ENCODE assay signal across 8 cellular contexts in the genomic region with DNA sequence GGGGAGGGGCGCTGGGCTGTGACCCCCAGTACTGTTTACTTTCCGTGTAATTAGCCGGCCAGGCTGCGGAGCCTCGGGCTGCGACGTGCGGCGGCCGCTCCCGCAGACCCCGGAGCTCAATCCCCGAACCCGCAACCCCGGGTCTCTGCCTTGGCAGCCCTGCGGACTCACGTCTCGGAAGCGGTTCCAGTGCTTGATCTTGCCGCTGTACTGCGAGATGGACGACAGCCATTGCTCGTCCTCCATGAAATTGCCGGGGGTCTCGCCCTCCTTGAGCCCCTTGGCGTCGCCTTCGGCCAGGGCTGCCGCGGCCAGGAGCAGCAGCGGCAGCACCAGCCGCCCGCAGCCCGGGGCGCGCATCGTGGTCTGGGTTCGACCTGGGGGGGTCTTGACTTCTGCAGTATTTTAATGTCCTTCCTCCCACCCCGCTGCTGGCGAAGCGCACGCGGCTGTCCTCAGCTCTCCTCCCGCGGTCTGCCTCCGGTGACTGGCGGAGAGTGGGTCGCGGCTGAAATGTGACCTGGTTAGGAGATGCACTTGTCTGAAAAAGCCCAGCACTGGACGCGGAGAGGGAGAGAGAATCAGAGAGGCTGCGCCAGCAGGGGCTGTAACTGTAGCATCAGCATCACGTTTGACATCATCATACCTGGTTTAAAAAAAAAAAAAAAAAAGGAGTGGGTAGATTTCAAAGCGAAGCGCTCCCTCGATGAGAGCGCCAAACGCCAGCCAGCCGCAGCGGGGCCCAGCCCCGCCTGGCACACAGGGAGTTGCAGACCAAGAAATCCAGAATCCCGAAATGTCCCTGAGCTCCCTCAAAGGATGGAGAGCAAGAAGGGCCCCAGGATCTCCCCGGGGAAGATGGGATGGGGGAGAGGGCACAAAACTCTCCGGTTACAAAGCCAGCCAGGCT. TPM values are rescaled to one million over a fixed set of nuclear protein-coding genes. Genes with fewer than 3 reads are reported as not detected.
DNase-seq lines count a peak whose midpoint lies in the region; ATAC-seq, FAIRE-seq and TF ChIP-seq lines count a peak whose summit lies in the region.

TSS of gene SPOCK2 (minus strand) at position 583 of the 910 bp plus-strand sequence. CDS start at position 360, 223 bp downstream.

- H3K36me3 ChIP-seq in GM12878 (ENCODE audit: control insufficient read depth in 2 of 2, insufficient read depth in 2 of 2, low read length in 1 of 2) = no peaks in the 10 kb centered on the region; a peak in 2 of 4 replicates

- no peak within 1 kb of the TSS for H3K27ac ChIP-seq in GM12878 (ENCODE audit: control insufficient read depth, insufficient read depth)

- peak within 1 kb of the TSS; percentile 51 for H2AFZ ChIP-seq in GM12878 (ENCODE audit: control insufficient read depth, low read depth, low read length)

- intact Hi-C loops in GM12878 (cut with micrococcal nuclease; ENCODE audit: unreplicated experiment) = no loop called here

- DNase-seq in T-helper 9 cell = peak; percentile 71
- DNase-seq in GM12878 (ENCODE audit: low read depth, low spot score) = no peak
- DNase-seq in kidney glomerular epithelial cell (lab: John Stamatoyannopoulos, UW) = peak; percentile 22
- peak; percentile 41 to 48 for DNase-seq in stimulated activated CD4-positive, alpha-beta T cell treated with anti-CD3 and anti-CD28 coated beads, Interleukin-15, amount 100 ng/mL, for 48 hours (ENCODE audit: low read depth in 2 of 2)
- DNase-seq in HCEC 1CT = no peak
- no peak for DNase-seq in NCI-H1105 treated with DMSO at 0.1 percent for 48 hours (lab: John Stamatoyannopoulos, UW)
- no peak for DNase-seq in NOMO-1 (lab: John Stamatoyannopoulos, UW; ENCODE audit: unreplicated experiment in 2 of 2)

- no peaks in the 10 kb centered on the region for H3K79me2 ChIP-seq in GM12878 (ENCODE audit: control insufficient read depth, insufficient read depth, low read length)

- H3K9me3 ChIP-seq in GM12878 (replicated peaks; ENCODE audit: control insufficient read depth, insufficient read depth, low read length) = no peaks in the 10 kb centered on the region

- FAIRE-seq in GM12878 (lab: Jason Lieb, UNC) = no peak

- CTCF ChIA-PET in GM12878 (lab: Yijun Ruan, JAX) = no interaction called here

- peak within 1 kb of the TSS; percentile 55 for H3K4me3 ChIP-seq in GM12875 (ENCODE audit: low read depth, low read length)
- H3K4me3 ChIP-seq in GM12878 = peak within 1 kb of the TSS; percentile 61; the same call in 1 of the 2 replicates

- in situ Hi-C loops in GM12878 (cut with MboI) = no loop called here

- no TSS peak for BruUV-seq in GM12878 (replicated peaks; lab: Mats Ljungman, UMichigan)

- WGBS in GM12878 (ENCODE audit: insufficient coverage, insufficient replicate concordance, low lambda C conversion rate, missing lambda C conversion rate) = 7% methylated on average over 59 of the region's 64 CpGs

- no peak for TF ChIP-seq POLR2A in GM12878 (IDR thresholded peaks at IDR 0.05; ENCODE audit: low read depth, low read length)

- TF ChIP-seq CTCF in GM12875 (IDR thresholded peaks at IDR 0.05; ENCODE audit: borderline replicate concordance, insufficient read depth, low read depth, low read length) (no peak), GM12878 (IDR thresholded peaks at IDR 0.05 in 2 of 3, conservative IDR thresholded peaks at IDR 0.05 in 1 of 3; ENCODE audit: control insufficient read depth in 2 of 3, extremely low read depth in 1 of 3, insufficient read depth in 1 of 3, low read depth in 3 of 3, low read length in 3 of 3) (no peak)

- H3K4me2 ChIP-seq in GM12878 (ENCODE audit: control insufficient read depth, insufficient read depth) = peak within 1 kb of the TSS; percentile 98

- H4K20me1 ChIP-seq in GM12878 (ENCODE audit: control insufficient read depth, insufficient read depth) = no peaks in the 10 kb centered on the region

- peaks cover 15 to 16% of the 10 kb centered on the region in 2 experiments for H3K27me3 ChIP-seq in GM12878 (replicated peaks in 1 of 2; ENCODE audit: control insufficient read depth in 2 of 2, insufficient read depth in 2 of 2, low read length in 1 of 2)

- no peak within 1 kb of the TSS; the same call in 1 of the 2 replicates for H3K9ac ChIP-seq in GM12878 (ENCODE audit: control insufficient read depth, insufficient read depth, low read length)

- TF ChIP-seq EP300 in GM12878 (IDR thresholded peaks at IDR 0.05; ENCODE audit: borderline replicate concordance in 1 of 2, control insufficient read depth in 1 of 2, low read depth in 2 of 2, low read length in 2 of 2) = no peak

- no peak for TF ChIP-seq RAD21 in GM12878 (IDR thresholded peaks at IDR 0.05; ENCODE audit: insufficient read depth, low read depth, low read length)

- RAD21 ChIA-PET in GM12878 (lab: Charles Lee; ENCODE audit: unreplicated experiment) = interaction anchor here (1.3 kb wide), 1 partner anchor 40 kb away, joined by 3 read pairs; no protein-coding TSS in a partner anchor

- 0 out of 2 replicates have a peak, but pooled peaks cover 10% of the 10 kb centered on the region for H3K4me1 ChIP-seq in GM12878 (ENCODE audit: control insufficient read depth, insufficient read depth, low read length)

- ATAC-seq in GM12878 = peak; percentile 48

- POLR2A ChIA-PET in GM12878 (lab: Charles Lee) = interaction anchor here (0.5 to 1.9 kb wide), 4 partner anchors 9 to 95 kb away, joined by 4 to 8 read pairs (median 6); no protein-coding TSS in a partner anchor

- SMC1A ChIA-PET in GM12878 (lab: Charles Lee; ENCODE audit: uncharacterized antibody, unreplicated experiment) = interaction anchor here (1.2 kb wide), 1 partner anchor 28 kb away, joined by 3 read pairs; no protein-coding TSS in a partner anchor

TF ChIP-seq in GM12878, 131 proteins besides CTCF, POLR2A, EP300 and RAD21:
- TF ChIP-seq CREB1 (IDR thresholded peaks at IDR 0.05; ENCODE audit: low read depth) = peak; percentile 47; the same call in 1 of the 2 replicates
- peak; percentile 48; the same call in 1 of the 2 replicates for TF ChIP-seq ZNF384 (IDR thresholded peaks at IDR 0.05; ENCODE audit: borderline replicate concordance, low read depth, low read length)
- TF ChIP-seq SUZ12 (IDR thresholded peaks at IDR 0.05; ENCODE audit: unreplicated experiment) = peak; percentile 41
- no peak for TF ChIP-seq ZNF622 (IDR thresholded peaks at IDR 0.05)
- no peak for TF ChIP-seq ELK1 (IDR thresholded peaks at IDR 0.05; ENCODE audit: low read depth, low read length)

RNA-seq across cellular contexts. Expression of gene SPOCK2, which starts in this region (rescaled TPM):
- total RNA-seq in GM12878 (2013; cell fraction: nucleolus; rRNA removed) = 1.5 and 2.0 TPM in 2 replicates
- total RNA-seq in GM12878 (2014; rRNA removed) (0.40 and 0.65 TPM in 2 replicates), GM12878 (2014; rRNA removed; fragmentation: Illumina TruSeq; extraction: Trizol) (0.28 and 0.31 TPM in 2 replicates), GM12878 (2021) (1.3 and 1.5 TPM in 2 replicates)
- 0.35 TPM for polyA plus RNA-seq in GM12878 (2011; ENCODE audit: low read depth)
- polyA plus RNA-seq in GM12878 (2011; rRNA removed) (0.53 and 0.83 TPM in 2 replicates), GM12878 (2014; fragmentation: Illumina TruSeq; extraction: Trizol) (0.06 and 0.47 TPM in 2 replicates), GM12878 (2014; fragmentation: Nextera tagmentation; extraction: Ambion mirVana) (under 1 TPM; 0.02 TPM), GM12878 (2014; rRNA removed) (0.76 and 0.96 TPM in 2 replicates), GM12878 (2016; fragmentation: Nextera tagmentation; extraction: Ambion mirVana) (under 1 TPM; 0.69 to 0.74 TPM)
- 1.4 and 1.7 TPM in 2 replicates for polyA plus RNA-seq in GM12878 (2011; cell fraction: cytosol; rRNA removed)
- polyA plus RNA-seq in GM12878 (2011; cell fraction: nucleus; rRNA removed) = 1.5 and 1.8 TPM in 2 replicates
- 0.41 TPM in 2 replicates for polyA plus RNA-seq in GM12878 (2012)
- polyA minus RNA-seq in GM12878 (2011; rRNA and poly(A)+ RNA removed) = 1.3 and 2.2 TPM in 2 replicates
- polyA minus RNA-seq in GM12878 (2011; cell fraction: cytosol; rRNA and poly(A)+ RNA removed) = 0.52 and 1.3 TPM in 2 replicates
- polyA minus RNA-seq in GM12878 (2011; cell fraction: nucleus; rRNA and poly(A)+ RNA removed) = 1.2 and 2.4 TPM in 2 replicates

Comparison
In these comparisons a context has a peak if more than half of its experiments do, and no peak if none do; other contexts are left out.
1. DNase-seq: peak in T-helper 9 cell (single experiment), kidney glomerular epithelial cell (single experiment) and stimulated activated CD4-positive, alpha-beta T cell treated with anti-CD3 and anti-CD28 coated beads, Interleukin-15, amount 100 ng/mL, for 48 hours (2 of 2); none in GM12878 (single experiment), HCEC 1CT (single experiment), NCI-H1105 treated with DMSO at 0.1 percent for 48 hours (single experiment) and NOMO-1 (0 of 2).